11 cellular contexts compared by ENCODE assay signal in genomic region chr10:59536576-59537014, GRCh38.
A peak's percentile ranks its signal among the peaks of the same experiment; 100 is the strongest.
DNase-seq lines count a peak whose midpoint lies in the region; TF ChIP-seq lines count a peak whose summit lies in the region.
"Had no signal": no experiment of that assay in that cellular context is flagged by ENCODE, and none has a peak within 500 bp of the region (broad histone marks: within the 10 kb centered on the region; RNA-seq: fewer than 3 reads in every experiment).

No MANE protein-coding gene starts in this region.

- no peaks in the 10 kb centered on the region for H3K9me3 Mint-ChIP-seq in activated T-helper 2 cell treated with anti-CD3 and anti-CD28 coated beads, Interferon-gamma antibody, Interleukin-2, Interleukin-4, amounts not matched to agents 10 μg/mL and 5 μg/mL and 100 μg/mL, durations not matched to agents 14 hours and 24 hours and 36 hours

- no peaks in the 10 kb centered on the region for H3K36me3 Mint-ChIP-seq in activated T-helper 2 cell treated with anti-CD3 and anti-CD28 coated beads, Interferon-gamma antibody, Interleukin-2, Interleukin-4, amounts not matched to agents 10 μg/mL and 5 μg/mL and 100 μg/mL, durations not matched to agents 14 hours and 24 hours and 36 hours (ENCODE audit: low read depth)

- intact Hi-C loops in spleen (cut with DNase I; ENCODE audit: low total_unique reads) (no loop called here), posterior vena cava (cut with DNase I) (no loop called here)
- intact Hi-C loops in activated T-helper 2 cell treated with anti-CD3 and anti-CD28 coated beads, Interferon-gamma antibody, Interleukin-2, Interleukin-4, amounts not matched to agents 10 μg/mL and 5 μg/mL and 100 μg/mL, durations not matched to agents 14 hours and 24 hours and 36 hours (cut with micrococcal nuclease) = no loop called here

- peaks cover 0 to 7% (median 0%) of the 10 kb centered on the region in 6 donors for H3K4me1 ChIP-seq in spleen

- H3K27ac ChIP-seq in spleen = peak overlapping the region in 7 of 8 donors; percentile 46 to 72 (median 58)

- no peak for TF ChIP-seq CTCF in spleen (IDR thresholded peaks at IDR 0.05 in 8 of 11, conservative IDR thresholded peaks at IDR 0.05 in 3 of 11)

- no peaks in the 10 kb centered on the region for H3K36me3 ChIP-seq in spleen
- H3K36me3 ChIP-seq: thyroid gland had no signal

- no peak for TF ChIP-seq POLR2A in spleen (IDR thresholded peaks at IDR 0.05)

- no peak overlapping the region for H3K27ac Mint-ChIP-seq in activated T-helper 2 cell treated with anti-CD3 and anti-CD28 coated beads, Interferon-gamma antibody, Interleukin-2, Interleukin-4, amounts not matched to agents 10 μg/mL and 5 μg/mL and 100 μg/mL, durations not matched to agents 14 hours and 24 hours and 36 hours

- peak overlapping the region in 1 of 8 donors; percentile 13 for H3K4me3 ChIP-seq in spleen
- H3K4me3 ChIP-seq: thyroid gland had no signal

- no peaks in the 10 kb centered on the region for H3K27me3 ChIP-seq in spleen (replicated peaks in 1 of 7)
- H3K27me3 ChIP-seq: thyroid gland had no signal

- H3K9me3 ChIP-seq in spleen = no peaks in the 10 kb centered on the region
- H3K9me3 ChIP-seq: thyroid gland had no signal

- no peaks in the 10 kb centered on the region for H3K27me3 Mint-ChIP-seq in activated T-helper 2 cell treated with anti-CD3 and anti-CD28 coated beads, Interferon-gamma antibody, Interleukin-2, Interleukin-4, amounts not matched to agents 10 μg/mL and 5 μg/mL and 100 μg/mL, durations not matched to agents 14 hours and 24 hours and 36 hours (ENCODE audit: low read depth)

- 14 to 45% (median 30%) methylated on average over 3 of the region's 3 CpGs for WGBS in spleen, 5 donors

- no peaks in the 10 kb centered on the region for H3K4me1 Mint-ChIP-seq in activated T-helper 2 cell treated with anti-CD3 and anti-CD28 coated beads, Interferon-gamma antibody, Interleukin-2, Interleukin-4, amounts not matched to agents 10 μg/mL and 5 μg/mL and 100 μg/mL, durations not matched to agents 14 hours and 24 hours and 36 hours (ENCODE audit: low read depth)

- H3K4me3 Mint-ChIP-seq in activated T-helper 2 cell treated with anti-CD3 and anti-CD28 coated beads, Interferon-gamma antibody, Interleukin-2, Interleukin-4, amounts not matched to agents 10 μg/mL and 5 μg/mL and 100 μg/mL, durations not matched to agents 14 hours and 24 hours and 36 hours (ENCODE audit: low read depth) = no peak overlapping the region

- DNase-seq in HCEC 1CT = peak; percentile 67
- peak; percentile 16 to 57 for DNase-seq in dermis microvascular lymphatic vessel endothelial cell (ENCODE audit: low read depth in 2 of 2)
- peak; percentile 72 for DNase-seq in left kidney (ENCODE audit: low read depth, low spot score)
- no peak for DNase-seq in spleen
- DNase-seq in activated T-cell treated with anti-CD3 and anti-CD28 coated beads, Interleukin-2, amount 50 U/mL, for 48 hours = no peak
- no peak for DNase-seq in NCI-H2227 (lab: John Stamatoyannopoulos, UW; ENCODE audit: unreplicated experiment)
- no peak for DNase-seq in posterior vena cava (ENCODE audit: low spot score)
- no peak for DNase-seq in activated T-helper 2 cell treated with anti-CD3 and anti-CD28 coated beads, Interferon-gamma antibody, Interleukin-2, Interleukin-4, amounts not matched to agents 10 μg/mL and 5 μg/mL and 100 μg/mL, durations not matched to agents 14 hours and 24 hours and 36 hours (ENCODE audit: low spot score)
- DNase-seq: cerebellar nuclear complex, T-helper 2 cell had no signal

Comparison
In these comparisons a context has a peak if more than half of its experiments do, and no peak if none do; other contexts are left out.
1. DNase-seq: peak in HCEC 1CT (single experiment), dermis microvascular lymphatic vessel endothelial cell (2 of 2) and left kidney (single experiment); none in spleen (single experiment), activated T-cell treated with anti-CD3 and anti-CD28 coated beads, Interleukin-2, amount 50 U/mL, for 48 hours (0 of 2), NCI-H2227 (single experiment), posterior vena cava (single experiment) and activated T-helper 2 cell treated with anti-CD3 and anti-CD28 coated beads, Interferon-gamma antibody, Interleukin-2, Interleukin-4, amounts not matched to agents 10 μg/mL and 5 μg/mL and 100 μg/mL, durations not matched to agents 14 hours and 24 hours and 36 hours (single experiment).